11 cellular contexts compared by ENCODE assay signal in genomic region chr15:100332721-100333120, GRCh38. TPM values are rescaled to one million over a fixed set of nuclear protein-coding genes. Genes with fewer than 3 reads are reported as not detected.
DNase-seq lines count a peak whose midpoint lies in the region; ATAC-seq and TF ChIP-seq lines count a peak whose summit lies in the region.
"Had no signal": no experiment of that assay in that cellular context is flagged by ENCODE, and none has a peak within 500 bp of the region (broad histone marks: within the 10 kb centered on the region; RNA-seq: fewer than 3 reads in every experiment).

No MANE protein-coding gene starts in this region.

- no peaks in the 10 kb centered on the region for H3K27me3 Mint-ChIP-seq in activated naive CD8-positive, alpha-beta T cell treated with anti-CD3 and anti-CD28 coated beads, Interleukin-2, amount 10 ng/mL, durations not matched to agents 7 days and 5 days
- H3K27me3 Mint-ChIP-seq in activated naive CD8-positive, alpha-beta T cell treated with anti-CD3 and anti-CD28 coated beads for 36 hours, result peaks cover 29% of the 10 kb centered on the region
- H3K27me3 Mint-ChIP-seq in chondrocyte (ENCODE audit: low read depth), result no peaks in the 10 kb centered on the region
- no peaks in the 10 kb centered on the region for H3K27me3 Mint-ChIP-seq in osteocyte (ENCODE audit: unreplicated experiment)

- no peaks in the 10 kb centered on the region for H3K9me3 Mint-ChIP-seq in activated naive CD8-positive, alpha-beta T cell treated with anti-CD3 and anti-CD28 coated beads, Interleukin-2, amount 10 ng/mL, durations not matched to agents 7 days and 5 days
- no peaks in the 10 kb centered on the region for H3K9me3 Mint-ChIP-seq in activated naive CD8-positive, alpha-beta T cell treated with anti-CD3 and anti-CD28 coated beads for 36 hours
- H3K9me3 Mint-ChIP-seq in chondrocyte (ENCODE audit: low read depth) (no peaks in the 10 kb centered on the region), osteocyte (ENCODE audit: unreplicated experiment) (no peaks in the 10 kb centered on the region)

- peak; percentile 39 for DNase-seq in NK-92 treated with Interleukin-12 subunit alpha and Interleukin-12 subunit beta, amount 100 ng/mL, for 24 hours (lab: John Stamatoyannopoulos, UW)
- DNase-seq in NK-92 (lab: John Stamatoyannopoulos, UW; ENCODE audit: unreplicated experiment), result no peak
- no peak for DNase-seq in activated naive CD8-positive, alpha-beta T cell treated with anti-CD3 and anti-CD28 coated beads, Interleukin-2, amount 10 ng/mL, durations not matched to agents 7 days and 5 days
- DNase-seq in activated naive CD8-positive, alpha-beta T cell treated with anti-CD3 and anti-CD28 coated beads for 36 hours, result no peak
- peak; percentile 59 for DNase-seq in chondrocyte (ENCODE audit: low spot score)
- peak; percentile 70 for DNase-seq in osteocyte (ENCODE audit: extremely low spot score, unreplicated experiment)
- DNase-seq: DMS79, EL had no signal

- TF ChIP-seq CTCF in chondrocyte (IDR thresholded peaks at IDR 0.05), result no peak
- TF ChIP-seq CTCF in osteocyte (IDR thresholded peaks at IDR 0.05), result no peak

- peaks cover 73% of the 10 kb centered on the region for H3K4me1 Mint-ChIP-seq in activated naive CD8-positive, alpha-beta T cell treated with anti-CD3 and anti-CD28 coated beads, Interleukin-2, amount 10 ng/mL, durations not matched to agents 7 days and 5 days
- H3K4me1 Mint-ChIP-seq in activated naive CD8-positive, alpha-beta T cell treated with anti-CD3 and anti-CD28 coated beads for 36 hours, result peaks cover 60% of the 10 kb centered on the region
- no peaks in the 10 kb centered on the region for H3K4me1 Mint-ChIP-seq in chondrocyte (ENCODE audit: low read depth)
- H3K4me1 Mint-ChIP-seq in osteocyte (ENCODE audit: unreplicated experiment), result no peaks in the 10 kb centered on the region

- no peak overlapping the region for H3K4me3 Mint-ChIP-seq in activated naive CD8-positive, alpha-beta T cell treated with anti-CD3 and anti-CD28 coated beads, Interleukin-2, amount 10 ng/mL, durations not matched to agents 7 days and 5 days
- H3K4me3 Mint-ChIP-seq in activated naive CD8-positive, alpha-beta T cell treated with anti-CD3 and anti-CD28 coated beads for 36 hours, result no peak overlapping the region
- H3K4me3 Mint-ChIP-seq in chondrocyte (ENCODE audit: unreplicated experiment), result no peak overlapping the region
- H3K4me3 Mint-ChIP-seq in osteocyte (ENCODE audit: unreplicated experiment), result no peak overlapping the region

- ATAC-seq in activated naive CD8-positive, alpha-beta T cell treated with anti-CD3 and anti-CD28 coated beads, Interleukin-2, amount 10 ng/mL, durations not matched to agents 7 days and 5 days (ENCODE audit: low read depth), result no peak
- ATAC-seq in GM18861 (IDR thresholded peaks at IDR 0.05; ENCODE audit: unreplicated experiment) (no peak), HG03520 (IDR thresholded peaks at IDR 0.05; ENCODE audit: unreplicated experiment) (no peak)
- ATAC-seq: HCT116 had no signal

- POLR2A ChIA-PET in activated naive CD8-positive, alpha-beta T cell treated with anti-CD3 and anti-CD28 coated beads, Interleukin-2, amount 10 ng/mL, durations not matched to agents 7 days and 5 days (lab: Charles Lee), result interaction anchor here (0.7 kb wide), 1 partner anchor 127 kb away, joined by 3 read pairs; no protein-coding TSS in a partner anchor

- H3K36me3 Mint-ChIP-seq in activated naive CD8-positive, alpha-beta T cell treated with anti-CD3 and anti-CD28 coated beads, Interleukin-2, amount 10 ng/mL, durations not matched to agents 7 days and 5 days, result peaks cover 7% of the 10 kb centered on the region
- H3K36me3 Mint-ChIP-seq in activated naive CD8-positive, alpha-beta T cell treated with anti-CD3 and anti-CD28 coated beads for 36 hours, result peaks cover under 1% of the 10 kb centered on the region
- H3K36me3 Mint-ChIP-seq in chondrocyte (ENCODE audit: low read depth) (no peaks in the 10 kb centered on the region), osteocyte (ENCODE audit: unreplicated experiment) (no peaks in the 10 kb centered on the region)

- peak overlapping the region; percentile 24 for H3K27ac Mint-ChIP-seq in activated naive CD8-positive, alpha-beta T cell treated with anti-CD3 and anti-CD28 coated beads, Interleukin-2, amount 10 ng/mL, durations not matched to agents 7 days and 5 days
- H3K27ac Mint-ChIP-seq in activated naive CD8-positive, alpha-beta T cell treated with anti-CD3 and anti-CD28 coated beads for 36 hours, result no peak overlapping the region
- H3K27ac Mint-ChIP-seq in chondrocyte (ENCODE audit: unreplicated experiment), result no peak overlapping the region
- H3K27ac Mint-ChIP-seq in osteocyte (ENCODE audit: unreplicated experiment), result no peak overlapping the region

RNA-seq across cellular contexts. Expression of gene ADAMTS17, which starts 9.1 kb away (rescaled TPM):
- 1 to 10 TPM; 5.6 to 7.3 TPM for total RNA-seq in activated naive CD8-positive, alpha-beta T cell treated with anti-CD3 and anti-CD28 coated beads, Interleukin-2, amount 10 ng/mL, durations not matched to agents 7 days and 5 days
- 1 to 10 TPM; 2.5 to 3.6 TPM for total RNA-seq in activated naive CD8-positive, alpha-beta T cell treated with anti-CD3 and anti-CD28 coated beads for 36 hours
- total RNA-seq in chondrocyte, result 3.4 to 3.9 TPM (median 3.4 TPM) in 3 replicates
- total RNA-seq in osteocyte, result 0.39 and 1.5 TPM in 2 replicates

Comparison
In these comparisons a context has a peak if more than half of its experiments do, and no peak if none do; other contexts are left out.
1. DNase-seq: peak in NK-92 treated with Interleukin-12 subunit alpha and Interleukin-12 subunit beta, amount 100 ng/mL, for 24 hours (single experiment), chondrocyte (single experiment) and osteocyte (single experiment); none in NK-92 (single experiment), activated naive CD8-positive, alpha-beta T cell treated with anti-CD3 and anti-CD28 coated beads, Interleukin-2, amount 10 ng/mL, durations not matched to agents 7 days and 5 days (single experiment) and activated naive CD8-positive, alpha-beta T cell treated with anti-CD3 and anti-CD28 coated beads for 36 hours (single experiment).